Comparison of ENCODE assay signal across 1 cellular context in genomic region chr4:76377922-76378321, GRCh38.
A peak's percentile ranks its signal among the peaks of the same experiment; 100 is the strongest.
TF ChIP-seq lines count a peak whose summit lies in the region.

No MANE protein-coding gene starts in this region.

TF ChIP-seq in SK-N-SH, 30 proteins besides CTCF, POLR2A, EP300 and RAD21 (continued from another document):
- no peak for TF ChIP-seq RXRA (IDR thresholded peaks at IDR 0.05; ENCODE audit: borderline replicate concordance, low read depth)
- no peak for TF ChIP-seq RFX5 (IDR thresholded peaks at IDR 0.05; ENCODE audit: low read length)
- no peak for TF ChIP-seq SIN3A (IDR thresholded peaks at IDR 0.05; ENCODE audit: borderline replicate concordance, low read depth, low read length)
- no peak for TF ChIP-seq MEF2A (IDR thresholded peaks at IDR 0.05; ENCODE audit: borderline replicate concordance, low read depth)
- TF ChIP-seq GABPA (IDR thresholded peaks at IDR 0.05; ENCODE audit: low read depth) = no peak
- TF ChIP-seq ELF1 (IDR thresholded peaks at IDR 0.05) = no peak
- TF ChIP-seq EZH2phosphoT487 (IDR thresholded peaks at IDR 0.05; ENCODE audit: borderline replicate concordance, low read depth) = no peak
- TF ChIP-seq SMC3 (IDR thresholded peaks at IDR 0.05; ENCODE audit: low read depth, low read length) = peak; percentile 70
- no peak for TF ChIP-seq FOSL2 (IDR thresholded peaks at IDR 0.05; ENCODE audit: borderline replicate concordance, low read depth)
- no peak for TF ChIP-seq USF1 (IDR thresholded peaks at IDR 0.05; ENCODE audit: borderline replicate concordance, low read depth)
- TF ChIP-seq NFIC (IDR thresholded peaks at IDR 0.05; ENCODE audit: borderline replicate concordance) = peak; percentile 53
- TF ChIP-seq IRF3 (IDR thresholded peaks at IDR 0.05; ENCODE audit: low read depth, low read length) = no peak
- TF ChIP-seq TCF12 (IDR thresholded peaks at IDR 0.05) = no peak
- no peak for TF ChIP-seq FOXJ3 (CRISPR knock-in tag; IDR thresholded peaks at IDR 0.05)
